In genomic region chr2:174076948-174077347, GRCh38 we compare ENCODE assay signal across 17 cellular contexts.
"Had no signal": no experiment of that assay in that cellular context is flagged by ENCODE, and none has a peak within 500 bp of the region (broad histone marks: within the 10 kb centered on the region; RNA-seq: fewer than 3 reads in every experiment).

No MANE protein-coding gene starts in this region.

- H3K27ac Mint-ChIP-seq: activated CD8-positive, alpha-beta T cell treated with anti-CD3 and anti-CD28 coated beads for 36 hours; activated naive CD8-positive, alpha-beta T cell treated with anti-CD3 and anti-CD28 coated beads, Interleukin-2, amount 10 ng/mL, durations not matched to agents 7 days and 5 days; activated T-cell treated with anti-CD3 and anti-CD28 coated beads, Interleukin-2, amount 50 U/mL, for 72 hours; endodermal cell; nephron; progenitor cell of endocrine pancreas; stimulated activated memory B cell treated with anti-CD40 and anti-IgM and Interleukin-4, amounts not matched to agents 10 μg/mL and 1 μg/mL and 100 μg/mL, for 72 hours had no signal

- H3K27me3 Mint-ChIP-seq: activated CD8-positive, alpha-beta T cell treated with anti-CD3 and anti-CD28 coated beads for 36 hours; activated naive CD8-positive, alpha-beta T cell treated with anti-CD3 and anti-CD28 coated beads, Interleukin-2, amount 10 ng/mL, durations not matched to agents 7 days and 5 days; progenitor cell of endocrine pancreas; stimulated activated memory B cell treated with anti-CD40 and anti-IgM and Interleukin-4, amounts not matched to agents 10 μg/mL and 1 μg/mL and 100 μg/mL, for 72 hours had no signal

- ATAC-seq: activated CD8-positive, alpha-beta T cell treated with anti-CD3 and anti-CD28 coated beads for 36 hours; activated T-cell treated with anti-CD3 and anti-CD28 coated beads, Interleukin-2, amount 50 U/mL, for 72 hours; right cardiac atrium; stimulated activated memory B cell treated with anti-CD40 and anti-IgM and Interleukin-4, amounts not matched to agents 10 μg/mL and 1 μg/mL and 100 μg/mL, for 72 hours had no signal

- H3K4me1 Mint-ChIP-seq: activated naive CD8-positive, alpha-beta T cell treated with anti-CD3 and anti-CD28 coated beads, Interleukin-2, amount 10 ng/mL, durations not matched to agents 7 days and 5 days; nephron had no signal

- H3K9me3 Mint-ChIP-seq: activated CD8-positive, alpha-beta T cell treated with anti-CD3 and anti-CD28 coated beads for 36 hours; activated naive CD8-positive, alpha-beta T cell treated with anti-CD3 and anti-CD28 coated beads, Interleukin-2, amount 10 ng/mL, durations not matched to agents 7 days and 5 days; activated T-cell treated with anti-CD3 and anti-CD28 coated beads, Interleukin-2, amount 50 U/mL, for 72 hours; endodermal cell; nephron; stimulated activated memory B cell treated with anti-CD40 and anti-IgM and Interleukin-4, amounts not matched to agents 10 μg/mL and 1 μg/mL and 100 μg/mL, for 72 hours had no signal

- DNase-seq: activated CD4-positive, alpha-beta T cell treated with anti-CD3 and anti-CD28 coated beads for 4 hours; activated CD8-positive, alpha-beta memory T cell treated with anti-CD3 and anti-CD28 coated beads, Interleukin-2, amount 50 U/mL, for 4 hours; activated CD8-positive, alpha-beta T cell treated with anti-CD3 and anti-CD28 coated beads for 36 hours; activated naive CD8-positive, alpha-beta T cell treated with anti-CD3 and anti-CD28 coated beads, Interleukin-2, amount 10 ng/mL, durations not matched to agents 7 days and 5 days; activated T-cell treated with anti-CD3 and anti-CD28 coated beads, Interleukin-2, amount 50 U/mL, for 72 hours; anterior cingulate cortex; endodermal cell; hippocampal formation; kidney glomerular epithelial cell; mesendoderm; occipital lobe; right cardiac atrium had no signal

- H3K4me3 Mint-ChIP-seq: activated CD8-positive, alpha-beta T cell treated with anti-CD3 and anti-CD28 coated beads for 36 hours; activated naive CD8-positive, alpha-beta T cell treated with anti-CD3 and anti-CD28 coated beads, Interleukin-2, amount 10 ng/mL, durations not matched to agents 7 days and 5 days; activated T-cell treated with anti-CD3 and anti-CD28 coated beads, Interleukin-2, amount 50 U/mL, for 72 hours; endodermal cell; nephron; stimulated activated memory B cell treated with anti-CD40 and anti-IgM and Interleukin-4, amounts not matched to agents 10 μg/mL and 1 μg/mL and 100 μg/mL, for 72 hours had no signal

- H3K27ac ChIP-seq: tibial nerve, vagina had no signal
